ENCODE assay signal across 7 cellular contexts in the genomic region with DNA sequence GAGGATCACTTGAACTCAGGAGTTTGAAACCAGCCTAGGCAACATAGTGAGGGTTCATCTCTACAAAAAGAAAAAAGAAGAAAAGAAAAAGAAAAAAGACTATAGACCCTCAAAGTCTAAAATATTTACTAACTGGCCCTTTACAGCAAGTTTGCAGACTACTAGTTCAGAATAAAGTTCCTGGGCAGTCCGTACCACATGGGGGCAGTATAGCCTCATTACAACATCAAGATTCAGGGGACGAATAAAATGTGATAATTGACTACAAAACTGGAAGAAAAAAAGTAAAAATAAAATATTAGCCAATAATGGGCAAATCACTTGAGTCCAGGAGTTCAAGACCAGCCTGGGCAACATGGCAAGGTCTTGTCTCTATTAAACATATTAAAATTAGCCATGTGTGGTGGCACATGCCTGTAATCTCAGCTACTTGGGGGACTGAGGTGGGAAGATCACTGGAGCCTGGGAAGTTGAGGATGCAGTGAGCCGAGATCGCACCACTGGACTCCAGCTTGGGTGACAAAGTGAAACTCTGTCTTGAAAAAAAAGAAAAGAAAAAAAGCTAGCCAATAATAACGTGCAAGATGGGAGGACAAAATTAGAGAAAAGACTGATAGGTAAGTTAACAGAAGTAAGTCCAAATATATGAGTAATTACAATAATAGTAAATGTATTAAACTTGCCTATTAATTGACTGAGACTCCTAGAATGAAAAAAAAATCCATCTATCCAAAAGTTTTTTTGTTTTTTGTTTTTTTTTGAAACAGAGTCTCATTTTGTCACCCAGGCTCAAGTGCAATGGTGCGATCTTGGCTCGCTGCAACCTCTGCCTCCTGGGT.
DNase-seq lines count a peak whose midpoint lies in the region; ATAC-seq, FAIRE-seq and TF ChIP-seq lines count a peak whose summit lies in the region.

No MANE protein-coding gene starts in this region.

- H3K79me1 ChIP-seq in H1 (ENCODE audit: low read depth, low read length): no peaks in the 10 kb centered on the region

- no peak overlapping the region for H2BK120ac ChIP-seq in H1 (replicated peaks; ENCODE audit: low read depth, low read length)

- H2BK20ac ChIP-seq in H1 (ENCODE audit: low read length): no peak overlapping the region

- H3K27me3 ChIP-seq in H1 (replicated peaks in 1 of 4; ENCODE audit: control insufficient read depth in 3 of 4, extremely low read depth in 1 of 4, insufficient read depth in 3 of 4, low read length in 3 of 4): 0 out of 7 replicates have a peak, but pooled peaks cover 0 to 2% (median 0%) of the 10 kb centered on the region in 4 experiments

- no peak overlapping the region for H4K8ac ChIP-seq in H1 (ENCODE audit: extremely low read depth, insufficient read depth, low read length)

- FAIRE-seq in H1 (lab: Jason Lieb, UNC): peak; percentile 7

- TF ChIP-seq CTCF in GM12865 (IDR thresholded peaks at IDR 0.05; ENCODE audit: insufficient read depth, low read depth, low read length, missing control alignments) (peak; percentile 53), WI38 (IDR thresholded peaks at IDR 0.05; ENCODE audit: low read depth, low read length) (peak; percentile 63), H1 (IDR thresholded peaks at IDR 0.05; ENCODE audit: control extremely low read depth in 1 of 3, insufficient read depth in 1 of 3, low read depth in 1 of 3, low read length in 3 of 3) (peak in 2 of 3 experiments; percentile 71 to 73; a peak in 3 of 4 replicates)

- no peak overlapping the region for H3K14ac ChIP-seq in H1 (ENCODE audit: insufficient read length)

- H2AK5ac ChIP-seq in H1 (ENCODE audit: low read depth, low read length): no peak overlapping the region

- H4K91ac ChIP-seq in H1 (replicated peaks; ENCODE audit: insufficient read length, low read length): no peak overlapping the region

- H4K5ac ChIP-seq in H1 (ENCODE audit: insufficient read length, low read depth, low read length): no peak overlapping the region

- TF ChIP-seq POLR2A in H1 (IDR thresholded peaks at IDR 0.05; ENCODE audit: control extremely low read depth in 1 of 2, low read depth in 2 of 2, low read length in 2 of 2): no peak

- no peak overlapping the region for H3K23ac ChIP-seq in H1 (ENCODE audit: insufficient read length)

- H2AFZ ChIP-seq in H1 (ENCODE audit: low read length): no peak overlapping the region

- no peak overlapping the region for H3K4me2 ChIP-seq in H1 (ENCODE audit: insufficient read depth in 1 of 2, low read depth in 2 of 2, low read length in 2 of 2)

- no peak for ATAC-seq in HG03442 (IDR thresholded peaks at IDR 0.05; ENCODE audit: unreplicated experiment)

- no peak overlapping the region for H3K27ac ChIP-seq in H1 (ENCODE audit: low read depth, low read length)

- H3K9ac ChIP-seq in H1 (replicated peaks in 1 of 4; ENCODE audit: extremely low read depth in 1 of 4, low read depth in 3 of 4, low read length in 3 of 4): no peak overlapping the region; a peak in 1 of 7 replicates

- no peak overlapping the region for H3K4ac ChIP-seq in H1 (replicated peaks; ENCODE audit: insufficient read length, low read depth, low read length)

- no peaks in the 10 kb centered on the region for H3K4me1 ChIP-seq in H1 (replicated peaks in 1 of 4; ENCODE audit: control insufficient read depth in 3 of 4, insufficient read depth in 4 of 4, low read length in 3 of 4)

- H3K9me3 ChIP-seq in H1 (ENCODE audit: insufficient read depth in 2 of 2, low read depth in 1 of 2, low read length in 1 of 2): peaks cover 4 to 13% of the 10 kb centered on the region in 2 experiments; a peak in 2 of 4 replicates

- DNase-seq in GM12865 (ENCODE audit: low read depth) (peak; percentile 48), NCI-H146 treated with DMSO at 0.1 percent for 48 hours (lab: John Stamatoyannopoulos, UW; ENCODE audit: unreplicated experiment) (peak; percentile 49), H1 (ENCODE audit: low read depth in 1 of 2, low spot score in 2 of 2) (peak in 1 of 2 experiments; percentile 86), renal cortical epithelial cell (ENCODE audit: low read depth) (peak; percentile 35), mesenteric fat pad (ENCODE audit: low spot score) (no peak)

- no peak for TF ChIP-seq EP300 in H1 (IDR thresholded peaks at IDR 0.05; ENCODE audit: borderline replicate concordance in 1 of 2, low read depth in 2 of 2, low read length in 2 of 2)

- H2BK5ac ChIP-seq in H1 (ENCODE audit: low read depth, low read length): no peak overlapping the region

- no peak overlapping the region for H2BK12ac ChIP-seq in H1 (ENCODE audit: low read depth, low read length)

- H4K20me1 ChIP-seq in H1 (replicated peaks in 1 of 2; ENCODE audit: control insufficient read depth in 1 of 2, insufficient read depth in 2 of 2, low read length in 2 of 2): no peaks in the 10 kb centered on the region

- no peaks in the 10 kb centered on the region for H3K36me3 ChIP-seq in H1 (ENCODE audit: control insufficient read depth in 2 of 4, insufficient read depth in 4 of 4, low read length in 3 of 4)

- H2BK15ac ChIP-seq in H1 (ENCODE audit: low read length): no peak overlapping the region

- H3K23me2 ChIP-seq in H1 (ENCODE audit: low read depth, low read length): no peaks in the 10 kb centered on the region

- no peak overlapping the region for H3K56ac ChIP-seq in H1 (replicated peaks; ENCODE audit: insufficient read length, low read depth, low read length)

- POLR2A ChIA-PET in H1 (lab: Charles Lee; ENCODE audit: partially characterized antibody): no interaction called here

- CTCF ChIA-PET in H1 (lab: Charles Lee; ENCODE audit: partially characterized antibody): interaction anchor here (0.7 to 8.2 kb wide), 27 partner anchors 9 to 1000 kb away, joined by 3 to 72 read pairs (median 5); no protein-coding TSS in a partner anchor

- WGBS in H1 (ENCODE audit: extremely low coverage in 1 of 2, insufficient coverage in 1 of 2, insufficient read length in 1 of 2, insufficient replicate concordance in 2 of 2, low coverage in 1 of 2, low lambda C conversion rate in 2 of 2, missing lambda C conversion rate in 1 of 2), 2 experiments: 64% methylated on average over 7 of the region's 7 CpGs; no CpG with 5 or more reads in 1 of the 2 experiments

- TF ChIP-seq RAD21 in H1 (IDR thresholded peaks at IDR 0.05 in 1 of 2, conservative IDR thresholded peaks at IDR 0.05 in 1 of 2; ENCODE audit: low read depth in 2 of 2, low read length in 2 of 2): peak; percentile 84 to 89

- no peaks in the 10 kb centered on the region for H3K79me2 ChIP-seq in H1 (ENCODE audit: control insufficient read depth in 1 of 2, insufficient read depth in 2 of 2, low read length in 2 of 2)

- H3K4me3 ChIP-seq in GM12865 (ENCODE audit: low read depth, low read length) (no peak overlapping the region), WI38 (ENCODE audit: low read depth, low read length) (no peak overlapping the region), H1 (ENCODE audit: extremely low read depth in 1 of 4, insufficient read depth in 2 of 4, low read depth in 3 of 4, low read length in 4 of 4) (no peak overlapping the region)

- H3K18ac ChIP-seq in H1 (ENCODE audit: extremely low read depth, low read length): peak overlapping the region; percentile 6; the same call in 1 of the 2 replicates

TF ChIP-seq in H1, 55 proteins besides CTCF, POLR2A, EP300 and RAD21:
- TF ChIP-seq CHD1 (IDR thresholded peaks at IDR 0.05; ENCODE audit: low read depth, low read length) (no peak), CTBP2 (IDR thresholded peaks at IDR 0.05; ENCODE audit: borderline replicate concordance, insufficient read depth, insufficient read length, low read length) (no peak), RXRA (IDR thresholded peaks at IDR 0.05; ENCODE audit: insufficient read depth, low read depth, low read length) (no peak), ASH2L (IDR thresholded peaks at IDR 0.05; ENCODE audit: low read length) (no peak), SUZ12 (IDR thresholded peaks at IDR 0.05; ENCODE audit: low read length) (no peak), GTF2F1 (IDR thresholded peaks at IDR 0.05; ENCODE audit: borderline replicate concordance, low read depth, low read length) (no peak), SP1 (IDR thresholded peaks at IDR 0.05; ENCODE audit: low read depth, low read length) (no peak), SIRT6 (IDR thresholded peaks at IDR 0.05; ENCODE audit: low read length) (no peak), PHF8 (conservative IDR thresholded peaks at IDR 0.05; ENCODE audit: low read depth, low read length) (no peak), TCF12 (IDR thresholded peaks at IDR 0.05; ENCODE audit: low read depth, low read length) (no peak), SIX5 (IDR thresholded peaks at IDR 0.05; ENCODE audit: low read depth, low read length) (no peak), FOSL1 (IDR thresholded peaks at IDR 0.05; ENCODE audit: insufficient read depth, low read depth, low read length) (no peak), EZH2 (IDR thresholded peaks at IDR 0.05; ENCODE audit: low read depth, low read length, severe bottlenecking) (no peak), HDAC6 (IDR thresholded peaks at IDR 0.05; ENCODE audit: low read depth, low read length) (no peak), MAFK (IDR thresholded peaks at IDR 0.05; ENCODE audit: low read depth, low read length) (no peak), SRF (IDR thresholded peaks at IDR 0.05; ENCODE audit: low read depth, low read length) (no peak)
